ENCODE assay signal across 19 cellular contexts in genomic region chr1:39754026-39754569, GRCh38. TPM values are rescaled to one million over a fixed set of nuclear protein-coding genes. Genes with fewer than 3 reads are reported as not detected.
DNase-seq lines count a peak whose midpoint lies in the region; ATAC-seq and TF ChIP-seq lines count a peak whose summit lies in the region.
"Had no signal": no experiment of that assay in that cellular context is flagged by ENCODE, and none has a peak within 500 bp of the region (broad histone marks: within the 10 kb centered on the region; RNA-seq: fewer than 3 reads in every experiment).

No MANE protein-coding gene starts in this region.

- H3K27me3 ChIP-seq in lower lobe of right lung (ENCODE audit: low read depth), result no peaks in the 10 kb centered on the region
- H3K27me3 ChIP-seq: brain microvascular endothelial cell, spleen had no signal

- ATAC-seq in GM18511 (IDR thresholded peaks at IDR 0.05; ENCODE audit: unreplicated experiment) (no peak), lower lobe of right lung (no peak)

- H3K27ac Mint-ChIP-seq in nephron progenitor cell, result peak overlapping the region; percentile 92
- H3K27ac Mint-ChIP-seq in activated CD4-positive, alpha-beta T cell treated with anti-CD3 and anti-CD28 coated beads, Interleukin-2, amount 10 ng/mL, durations not matched to agents 24 days and 14 days, result no peak overlapping the region
- H3K27ac Mint-ChIP-seq: activated naive CD8-positive, alpha-beta T cell treated with anti-CD3 and anti-CD28 coated beads for 36 hours; activated T-helper 1 cell treated with anti-CD3 and anti-CD28 coated beads, Interleukin-12 subunit alpha, Interleukin-12 subunit beta, Interleukin-2, Interleukin-4 antibody, amounts not matched to agents 30 ng/mL and 10 ng/mL and 1 ng/mL, durations not matched to agents 14 hours and 24 hours and 36 hours had no signal

- intact Hi-C loops in activated CD4-positive, alpha-beta T cell treated with anti-CD3 and anti-CD28 coated beads, Interleukin-2, amount 10 ng/mL, durations not matched to agents 24 days and 14 days (cut with micrococcal nuclease), result no loop called here
- intact Hi-C loops in lower lobe of right lung (cut with DNase I), result no loop called here

- H3K4me3 Mint-ChIP-seq in nephron progenitor cell, result no peak overlapping the region
- H3K4me3 Mint-ChIP-seq in activated CD4-positive, alpha-beta T cell treated with anti-CD3 and anti-CD28 coated beads, Interleukin-2, amount 10 ng/mL, durations not matched to agents 24 days and 14 days, result no peak overlapping the region
- H3K4me3 Mint-ChIP-seq: activated naive CD8-positive, alpha-beta T cell treated with anti-CD3 and anti-CD28 coated beads for 36 hours; activated T-helper 1 cell treated with anti-CD3 and anti-CD28 coated beads, Interleukin-12 subunit alpha, Interleukin-12 subunit beta, Interleukin-2, Interleukin-4 antibody, amounts not matched to agents 30 ng/mL and 10 ng/mL and 1 ng/mL, durations not matched to agents 14 hours and 24 hours and 36 hours; CD4-positive, alpha-beta memory T cell; IgD-negative memory B cell had no signal

- peaks cover 100% of the 10 kb centered on the region for H3K36me3 ChIP-seq in lower lobe of right lung

- no peaks in the 10 kb centered on the region for H3K9me3 Mint-ChIP-seq in nephron progenitor cell
- H3K9me3 Mint-ChIP-seq in activated CD4-positive, alpha-beta T cell treated with anti-CD3 and anti-CD28 coated beads, Interleukin-2, amount 10 ng/mL, durations not matched to agents 24 days and 14 days, result no peaks in the 10 kb centered on the region
- H3K9me3 Mint-ChIP-seq: activated naive CD8-positive, alpha-beta T cell treated with anti-CD3 and anti-CD28 coated beads for 36 hours; activated T-helper 1 cell treated with anti-CD3 and anti-CD28 coated beads, Interleukin-12 subunit alpha, Interleukin-12 subunit beta, Interleukin-2, Interleukin-4 antibody, amounts not matched to agents 30 ng/mL and 10 ng/mL and 1 ng/mL, durations not matched to agents 14 hours and 24 hours and 36 hours; CD4-positive, alpha-beta memory T cell; IgD-negative memory B cell had no signal

- DNase-seq in G401 (ENCODE audit: low spot score) (peak; percentile 52), NCI-H2081 (lab: John Stamatoyannopoulos, UW) (peak; percentile 40 to 81), astrocyte of the cerebellum (ENCODE audit: low read depth) (peak; percentile 13), nephron progenitor cell (no peak), NCI-H345 (lab: John Stamatoyannopoulos, UW) (no peak), lower lobe of right lung (no peak)
- no peak for DNase-seq in activated CD4-positive, alpha-beta T cell treated with anti-CD3 and anti-CD28 coated beads, Interleukin-2, amount 10 ng/mL, durations not matched to agents 24 days and 14 days
- DNase-seq: activated CD4-positive, CD25-positive, alpha-beta regulatory T cell treated with anti-CD3 and anti-CD28 coated beads, Interleukin-2, amount 50 U/mL, for 72 hours; activated naive CD8-positive, alpha-beta T cell treated with anti-CD3 and anti-CD28 coated beads for 36 hours; brain microvascular endothelial cell; CD4-positive, alpha-beta memory T cell; DMS79; left ventricle myocardium inferior; NK-92 treated with Interleukin-12 subunit alpha and Interleukin-12 subunit beta, amount 100 ng/mL, for 24 hours; SK-N-SH; spleen had no signal

- no peaks in the 10 kb centered on the region for H3K4me1 ChIP-seq in lower lobe of right lung
- H3K4me1 ChIP-seq: spleen had no signal

- no peak for TF ChIP-seq CTCF in astrocyte of the cerebellum (IDR thresholded peaks at IDR 0.05; ENCODE audit: low read depth, low read length, missing control alignments)
- no peak for TF ChIP-seq CTCF in nephron progenitor cell (IDR thresholded peaks at IDR 0.05)
- no peak for TF ChIP-seq CTCF in lower lobe of right lung (IDR thresholded peaks at IDR 0.05)

- H3K36me3 Mint-ChIP-seq in nephron progenitor cell (ENCODE audit: low read depth), result peaks cover 56% of the 10 kb centered on the region
- peaks cover 62% of the 10 kb centered on the region for H3K36me3 Mint-ChIP-seq in activated CD4-positive, alpha-beta T cell treated with anti-CD3 and anti-CD28 coated beads, Interleukin-2, amount 10 ng/mL, durations not matched to agents 24 days and 14 days (ENCODE audit: low read depth)

- H3K4me3 ChIP-seq in astrocyte of the cerebellum (ENCODE audit: low read depth, low read length) (no peak overlapping the region), lower lobe of right lung (no peak overlapping the region)
- H3K4me3 ChIP-seq: left ventricle myocardium inferior, spleen had no signal

- no peaks in the 10 kb centered on the region for H3K4me1 Mint-ChIP-seq in nephron progenitor cell
- H3K4me1 Mint-ChIP-seq in activated CD4-positive, alpha-beta T cell treated with anti-CD3 and anti-CD28 coated beads, Interleukin-2, amount 10 ng/mL, durations not matched to agents 24 days and 14 days, result no peaks in the 10 kb centered on the region
- H3K4me1 Mint-ChIP-seq: activated naive CD8-positive, alpha-beta T cell treated with anti-CD3 and anti-CD28 coated beads for 36 hours had no signal

- no peaks in the 10 kb centered on the region for H3K9me3 ChIP-seq in lower lobe of right lung
- H3K9me3 ChIP-seq: left ventricle myocardium inferior, SK-N-SH, spleen had no signal

- in situ Hi-C loops in G401 (cut with HindIII; ENCODE audit: low sequenced_read_pairs), result no loop called here
- in situ Hi-C loops in astrocyte of the cerebellum (cut with HindIII; ENCODE audit: low sequenced_read_pairs), result no loop called here

- no peak overlapping the region for H3K27ac ChIP-seq in lower lobe of right lung
- H3K27ac ChIP-seq: brain microvascular endothelial cell, spleen had no signal

- no peaks in the 10 kb centered on the region for H3K27me3 Mint-ChIP-seq in nephron progenitor cell (ENCODE audit: low read depth, poor library complexity)
- H3K27me3 Mint-ChIP-seq in activated CD4-positive, alpha-beta T cell treated with anti-CD3 and anti-CD28 coated beads, Interleukin-2, amount 10 ng/mL, durations not matched to agents 24 days and 14 days, result no peaks in the 10 kb centered on the region
- H3K27me3 Mint-ChIP-seq: activated naive CD8-positive, alpha-beta T cell treated with anti-CD3 and anti-CD28 coated beads for 36 hours; CD4-positive, alpha-beta memory T cell; IgD-negative memory B cell had no signal

RNA-seq across cellular contexts. Expression of gene PPIE, which starts 15.4 kb away (rescaled TPM):
- total RNA-seq in G401 (2014; rRNA removed; shearing (Covaris generic)), result 80.4 and 86.0 TPM in 2 replicates
- total RNA-seq in activated CD4-positive, alpha-beta T cell treated with anti-CD3 and anti-CD28 coated beads, Interleukin-2, amount 10 ng/mL, durations not matched to agents 24 days and 14 days, result 71.3 and 76.7 TPM in 2 replicates
- 34.6 TPM for total RNA-seq in lower lobe of right lung

RNA-seq across cellular contexts. Expression of gene OXCT2, which starts 17.1 kb away (rescaled TPM):
- not detected in 2 replicates for total RNA-seq in G401 (2014; rRNA removed; shearing (Covaris generic))
- 1.5 and 1.8 TPM in 2 replicates for total RNA-seq in activated CD4-positive, alpha-beta T cell treated with anti-CD3 and anti-CD28 coated beads, Interleukin-2, amount 10 ng/mL, durations not matched to agents 24 days and 14 days
- total RNA-seq in lower lobe of right lung, result 0.47 TPM

RNA-seq across cellular contexts. Expression of gene BMP8B, which starts 34.6 kb away (rescaled TPM):
- 1.4 and 1.8 TPM in 2 replicates for total RNA-seq in G401 (2014; rRNA removed; shearing (Covaris generic))
- total RNA-seq in activated CD4-positive, alpha-beta T cell treated with anti-CD3 and anti-CD28 coated beads, Interleukin-2, amount 10 ng/mL, durations not matched to agents 24 days and 14 days, result 0.37 and 0.43 TPM in 2 replicates
- total RNA-seq in lower lobe of right lung, result 1.7 TPM

Comparison
In these comparisons a context has a peak if more than half of its experiments do, and no peak if none do; other contexts are left out.
1. DNase-seq: peak in G401 (single experiment), NCI-H2081 (2 of 2) and astrocyte of the cerebellum (single experiment); none in nephron progenitor cell (single experiment), NCI-H345 (single experiment), activated CD4-positive, alpha-beta T cell treated with anti-CD3 and anti-CD28 coated beads, Interleukin-2, amount 10 ng/mL, durations not matched to agents 24 days and 14 days (single experiment) and lower lobe of right lung (single experiment).